In the genomic region with DNA sequence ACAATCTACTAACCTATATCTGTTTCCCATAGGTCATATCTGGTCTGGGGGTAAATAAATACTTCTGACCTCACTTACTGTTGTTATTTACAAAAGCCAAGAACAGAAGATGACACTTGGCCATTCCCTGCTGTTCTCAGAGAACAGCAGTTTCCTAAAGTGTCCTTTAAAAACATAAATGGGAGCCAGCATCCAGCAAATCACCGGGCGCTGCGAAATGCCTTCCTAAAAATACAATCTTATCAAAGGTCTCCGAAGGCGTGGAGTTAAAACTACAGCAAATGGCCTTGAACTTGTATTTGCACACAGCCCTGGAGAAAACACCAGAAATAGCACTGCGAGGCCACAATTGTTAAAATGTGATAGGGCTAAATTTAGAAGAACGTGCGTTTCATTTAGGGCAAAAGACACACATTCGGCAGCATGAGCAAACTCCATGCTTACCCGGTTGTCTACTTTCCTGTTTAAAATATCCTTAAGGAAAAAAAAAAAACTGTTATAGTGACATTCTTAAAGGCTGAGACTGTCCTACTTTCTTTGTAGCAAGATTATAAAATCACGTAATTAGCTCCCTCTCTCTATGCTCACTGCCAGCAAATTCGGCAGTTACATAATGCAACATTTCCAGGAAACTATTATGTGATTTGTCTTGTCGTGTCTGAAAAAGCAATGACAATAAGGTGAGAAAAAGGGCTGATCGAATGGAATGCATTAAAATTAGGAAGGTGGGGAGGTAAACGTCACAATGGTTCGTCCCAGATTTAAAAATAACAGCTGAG, we compare ENCODE assay signal across 8 cellular contexts. TPM values are rescaled to one million over a fixed set of nuclear protein-coding genes. Genes with fewer than 3 reads are reported as not detected.
DNase-seq lines count a peak whose midpoint lies in the region; ATAC-seq and TF ChIP-seq lines count a peak whose summit lies in the region.

No MANE protein-coding gene starts in this region.

- H3K4me3 Mint-ChIP-seq in central memory CD8-positive, alpha-beta T cell, result peak overlapping the region; percentile 94

- peaks cover 13% of the 10 kb centered on the region for H3K36me3 Mint-ChIP-seq in central memory CD8-positive, alpha-beta T cell (ENCODE audit: insufficient read depth)

- CTCF ChIA-PET in HEK293T (lab: Yijun Ruan, JAX), result no interaction called here

- peaks cover 20% of the 10 kb centered on the region for H3K27me3 Mint-ChIP-seq in central memory CD8-positive, alpha-beta T cell

- no peak for TF ChIP-seq CTCF in NB4 (IDR thresholded peaks at IDR 0.05; ENCODE audit: low read depth, low read length)
- no peak for TF ChIP-seq CTCF in right lobe of liver (IDR thresholded peaks at IDR 0.05)
- TF ChIP-seq CTCF in thoracic aorta (IDR thresholded peaks at IDR 0.05), result no peak

- TF ChIP-seq POLR2A in NB4 (IDR thresholded peaks at IDR 0.05; ENCODE audit: extremely low read depth, insufficient read length) (no peak), right lobe of liver (IDR thresholded peaks at IDR 0.05) (peak; percentile 5)

- DNase-seq in EH (ENCODE audit: low read depth) (peak; percentile 80), NB4 (ENCODE audit: low read depth) (no peak), right lobe of liver (peak in 1 of 3 donors; percentile 59), thoracic aorta (ENCODE audit: low spot score) (no peak), HEK293T (ENCODE audit: extremely low spot score) (no peak)
- DNase-seq in central memory CD8-positive, alpha-beta T cell (ENCODE audit: low spot score in 2 of 2), result no peak
- no peak for DNase-seq in stimulated activated CD4-positive, alpha-beta T cell treated with anti-CD3 and anti-CD28 coated beads, Interleukin-4, amount 100 ng/mL, for 1 hour

- peak overlapping the region; percentile 63 for H3K27ac Mint-ChIP-seq in central memory CD8-positive, alpha-beta T cell (ENCODE audit: low read depth)

- ATAC-seq in central memory CD8-positive, alpha-beta T cell (replicated peaks; ENCODE audit: extremely low read depth, poor library complexity, severe bottlenecking), result no peak
- ATAC-seq in right lobe of liver, result peak in 2 of 4 donors; percentile 1
- ATAC-seq in thoracic aorta (ENCODE audit: insufficient number of reproducible peaks, low FRiP score, low read depth), result no peak
- no peak for ATAC-seq in HG02870 (IDR thresholded peaks at IDR 0.05; ENCODE audit: unreplicated experiment)

- H3K36me3 ChIP-seq in right lobe of liver, result no peaks in the 10 kb centered on the region
- H3K36me3 ChIP-seq in thoracic aorta, result no peaks in the 10 kb centered on the region

- peaks cover 41% of the 10 kb centered on the region for H3K4me1 Mint-ChIP-seq in central memory CD8-positive, alpha-beta T cell

- H3K9me3 Mint-ChIP-seq in central memory CD8-positive, alpha-beta T cell, result no peaks in the 10 kb centered on the region

- H3K27me3 ChIP-seq in right lobe of liver (no peaks in the 10 kb centered on the region), thoracic aorta (replicated peaks; ENCODE audit: insufficient read depth) (no peaks in the 10 kb centered on the region)

- H3K4me1 ChIP-seq in right lobe of liver (peaks cover 0 to 32% (median 4%) of the 10 kb centered on the region in 4 donors), thoracic aorta (ENCODE audit: control insufficient read depth in 1 of 2, low read depth in 2 of 2) (peaks cover 22 to 45% of the 10 kb centered on the region in 2 donors)

- H3K27ac ChIP-seq in right lobe of liver, result peak overlapping the region; percentile 94 to 100 (median 96)
- H3K27ac ChIP-seq in thoracic aorta, result peak overlapping the region; percentile 95 to 96

- WGBS in right lobe of liver (ENCODE audit: insufficient coverage, low coverage, low lambda C conversion rate, missing lambda C conversion rate), result under 1% methylated on average over 16 of the region's 16 CpGs

- POLR2A ChIA-PET in HEK293T (lab: Yijun Ruan, JAX), result no interaction called here

- H3K9me3 ChIP-seq in right lobe of liver (no peaks in the 10 kb centered on the region), thoracic aorta (no peaks in the 10 kb centered on the region)

- H3K4me3 ChIP-seq in NB4 (ENCODE audit: low read depth, low read length) (peak overlapping the region; percentile 88), right lobe of liver (peak overlapping the region; percentile 60 to 69 (median 67)), thoracic aorta (peak overlapping the region; percentile 85)

- intact Hi-C loops in right lobe of liver (cut with DNase I), result loop anchor here in 1 of 2 donors (10.0 kb wide), 1 partner anchor 227 kb away; no protein-coding TSS in a partner anchor

TF ChIP-seq in HEK293T, 16 proteins besides CTCF, POLR2A, EP300 and RAD21:
- TF ChIP-seq FOXK2 (IDR thresholded peaks at IDR 0.05) (no peak), TARDBP (IDR thresholded peaks at IDR 0.05) (no peak), FOXM1 (IDR thresholded peaks at IDR 0.05; ENCODE audit: borderline replicate concordance) (no peak), FOXA1 (IDR thresholded peaks at IDR 0.05) (no peak), SUZ12 (IDR thresholded peaks at IDR 0.05) (no peak), ARNT (IDR thresholded peaks at IDR 0.05) (no peak), L3MBTL2 (conservative IDR thresholded peaks at IDR 0.05) (no peak), NFRKB (IDR thresholded peaks at IDR 0.05) (no peak), LEF1 (IDR thresholded peaks at IDR 0.05; ENCODE audit: borderline replicate concordance) (no peak), CTBP1 (IDR thresholded peaks at IDR 0.05; ENCODE audit: borderline replicate concordance) (no peak)

RNA-seq across cellular contexts. Expression of a gene that starts 1.5 kb away (rescaled TPM):
- total RNA-seq in right lobe of liver (10 to 100 TPM; 16.0 to 55.4 (median 25.6) TPM), thoracic aorta (10 to 100 TPM; 24.6 to 57.8 TPM)
